ENCODE assay signal across 24 cellular contexts in genomic region chr11:8034604-8035224, GRCh38. TPM values are rescaled to one million over a fixed set of nuclear protein-coding genes. Genes with fewer than 3 reads are reported as not detected.
DNase-seq lines count a peak whose midpoint lies in the region; ATAC-seq and TF ChIP-seq lines count a peak whose summit lies in the region.
"Had no signal": no experiment of that assay in that cellular context is flagged by ENCODE, and none has a peak within 500 bp of the region (broad histone marks: within the 10 kb centered on the region; RNA-seq: fewer than 3 reads in every experiment).

No MANE protein-coding gene starts in this region.

- H3K27ac ChIP-seq in right cardiac atrium (ENCODE audit: low read length) (no peak overlapping the region), uterus (peak overlapping the region; percentile 53 to 74), OCI-LY7 (ENCODE audit: low read depth, low read length, poor library complexity, severe bottlenecking) (no peak overlapping the region)
- H3K27ac ChIP-seq in naive thymus-derived CD4-positive, alpha-beta T cell (ENCODE audit: low read depth, low read length), result no peak overlapping the region
- H3K27ac ChIP-seq: C4-2B, HL-60 had no signal

- TF ChIP-seq POLR2A in uterus (IDR thresholded peaks at IDR 0.05), result no peak

- TF ChIP-seq CTCF in osteocyte (IDR thresholded peaks at IDR 0.05) (no peak), uterus (IDR thresholded peaks at IDR 0.05) (no peak), OCI-LY7 (conservative IDR thresholded peaks at IDR 0.05; ENCODE audit: low read length) (no peak)

- 74% methylated on average over 5 of the region's 5 CpGs for WGBS in right cardiac atrium

- DNase-seq in cardiac septum (ENCODE audit: low spot score) (peak; percentile 59), right cardiac atrium (no peak), head of caudate nucleus (peak in 24 of 42 donors; percentile 19 to 81 (median 46)), osteocyte (ENCODE audit: extremely low spot score, unreplicated experiment) (peak; percentile 48), uterus (no peak), OCI-LY7 (ENCODE audit: low spot score) (no peak)
- no peak for DNase-seq in activated effector memory CD4-positive, alpha-beta T cell treated with anti-CD3 and anti-CD28 coated beads, Interleukin-2, amount 50 U/mL, for 16 hours
- no peak for DNase-seq in naive thymus-derived CD4-positive, alpha-beta T cell
- DNase-seq: Calu3; CD8-positive, alpha-beta memory T cell; DMS153; GOT3; HCEC 1CT; KBM-7; MM.1S; NCI-H1048; NCI-H1417 treated with DMSO at 0.1 percent for 48 hours; NCI-H187; NCI-H226; NCI-H524; NCI-H82 had no signal

- H3K27ac Mint-ChIP-seq in osteocyte (ENCODE audit: unreplicated experiment), result no peak overlapping the region
- no peak overlapping the region for H3K27ac Mint-ChIP-seq in naive thymus-derived CD4-positive, alpha-beta T cell

- no peaks in the 10 kb centered on the region for H3K9me2 ChIP-seq in OCI-LY7 (ENCODE audit: insufficient read depth, low read length)

- H3K4me1 ChIP-seq in right cardiac atrium (ENCODE audit: control insufficient read depth, insufficient read depth, low read length) (peaks cover 8% of the 10 kb centered on the region), uterus (no peaks in the 10 kb centered on the region), OCI-LY7 (ENCODE audit: insufficient read depth, low read length, poor library complexity, severe bottlenecking) (no peaks in the 10 kb centered on the region)
- no peaks in the 10 kb centered on the region for H3K4me1 ChIP-seq in naive thymus-derived CD4-positive, alpha-beta T cell (ENCODE audit: control insufficient read depth in 2 of 2, insufficient read depth in 2 of 2, low read length in 2 of 2)

- peaks cover 11% of the 10 kb centered on the region for H3K4me1 Mint-ChIP-seq in osteocyte (ENCODE audit: unreplicated experiment)
- peaks cover 0 to 8% (median 5%) of the 10 kb centered on the region in 7 donors for H3K4me1 Mint-ChIP-seq in naive thymus-derived CD4-positive, alpha-beta T cell

- no peaks in the 10 kb centered on the region for H3K36me3 ChIP-seq in uterus
- H3K36me3 ChIP-seq in naive thymus-derived CD4-positive, alpha-beta T cell (ENCODE audit: control insufficient read depth in 2 of 3, insufficient read depth in 3 of 3, low read length in 3 of 3), result no peaks in the 10 kb centered on the region
- no peaks in the 10 kb centered on the region for H3K36me3 ChIP-seq in OCI-LY7 (ENCODE audit: insufficient read depth, low read length)

- no peaks in the 10 kb centered on the region for H3K36me3 Mint-ChIP-seq in osteocyte (ENCODE audit: unreplicated experiment)
- H3K36me3 Mint-ChIP-seq in naive thymus-derived CD4-positive, alpha-beta T cell, result no peaks in the 10 kb centered on the region

- no peak for ATAC-seq in right cardiac atrium
- ATAC-seq in naive thymus-derived CD4-positive, alpha-beta T cell, result no peak

- CTCF ChIA-PET in naive thymus-derived CD4-positive, alpha-beta T cell (lab: Charles Lee), result interaction anchor here (3.2 kb wide), 1 partner anchor 65 kb away, joined by 36 read pairs; no protein-coding TSS in a partner anchor
- CTCF ChIA-PET in OCI-LY7 (lab: Charles Lee; ENCODE audit: unreplicated experiment), result interaction anchor here (0.6 to 1.1 kb wide), 2 partner anchors 16 to 64 kb away, joined by 4 to 18 read pairs; no protein-coding TSS in a partner anchor

- H2AFZ ChIP-seq in OCI-LY7 (ENCODE audit: low read length), result no peak overlapping the region

- POLR2A ChIA-PET in naive thymus-derived CD4-positive, alpha-beta T cell (lab: Charles Lee), result no interaction called here
- POLR2A ChIA-PET in OCI-LY7 (lab: Charles Lee), result no interaction called here

- H3K4me3 Mint-ChIP-seq in osteocyte (ENCODE audit: unreplicated experiment), result no peak overlapping the region
- no peak overlapping the region for H3K4me3 Mint-ChIP-seq in naive thymus-derived CD4-positive, alpha-beta T cell
- H3K4me3 Mint-ChIP-seq: CD8-positive, alpha-beta memory T cell had no signal

- no peaks in the 10 kb centered on the region for H3K9me3 Mint-ChIP-seq in osteocyte (ENCODE audit: unreplicated experiment)
- peaks cover 0 to 1% (median 0%) of the 10 kb centered on the region in 11 donors for H3K9me3 Mint-ChIP-seq in naive thymus-derived CD4-positive, alpha-beta T cell
- H3K9me3 Mint-ChIP-seq: CD8-positive, alpha-beta memory T cell had no signal

- H3K9me3 ChIP-seq in right cardiac atrium (ENCODE audit: control insufficient read depth, low read length), result no peaks in the 10 kb centered on the region
- H3K9me3 ChIP-seq in uterus, result no peaks in the 10 kb centered on the region
- no peaks in the 10 kb centered on the region for H3K9me3 ChIP-seq in naive thymus-derived CD4-positive, alpha-beta T cell (ENCODE audit: control insufficient read depth in 2 of 3, low read length in 3 of 3)
- no peaks in the 10 kb centered on the region for H3K9me3 ChIP-seq in OCI-LY7 (ENCODE audit: low read length)

- BruUV-seq in OCI-LY7 (replicated peaks; lab: Mats Ljungman, UMichigan), result no TSS peak

- no peaks in the 10 kb centered on the region for H4K20me1 ChIP-seq in OCI-LY7 (ENCODE audit: insufficient read depth, low read length)

- intact Hi-C loops in cardiac septum (cut with DNase I), result no loop called here
- intact Hi-C loops in right cardiac atrium (cut with DNase I), result loop anchor here in 3 of 4 donors (5.0 kb wide), 3 partner anchors 33 to 58 kb away; no protein-coding TSS in a partner anchor
- intact Hi-C loops in head of caudate nucleus (cut with DNase I), result loop anchor here (5.0 kb wide), 1 partner anchor 58 kb away; no protein-coding TSS in a partner anchor
- intact Hi-C loops in uterus (cut with DNase I; ENCODE audit: low total_unique reads), result loop anchor here (5.0 kb wide), 1 partner anchor 63 kb away; no protein-coding TSS in a partner anchor
- intact Hi-C loops in naive thymus-derived CD4-positive, alpha-beta T cell (cut with micrococcal nuclease), result no loop called here
- intact Hi-C loops in OCI-LY7 (cut with micrococcal nuclease; ENCODE audit: unreplicated experiment), result loop anchor here (5.0 kb wide), 1 partner anchor 38 kb away; no protein-coding TSS in a partner anchor

- no peaks in the 10 kb centered on the region for H3K79me2 ChIP-seq in OCI-LY7 (ENCODE audit: insufficient read depth, low read depth, low read length)

- H3K27me3 ChIP-seq in right cardiac atrium (ENCODE audit: control insufficient read depth, insufficient read depth) (no peaks in the 10 kb centered on the region), uterus (no peaks in the 10 kb centered on the region)
- H3K27me3 ChIP-seq in naive thymus-derived CD4-positive, alpha-beta T cell (ENCODE audit: control insufficient read depth in 2 of 2, insufficient read depth in 2 of 2, low read length in 2 of 2), result peaks cover 0 to 5% of the 10 kb centered on the region in 2 donors

- no peak overlapping the region for H3K4me3 ChIP-seq in right cardiac atrium (ENCODE audit: low read length)
- no peak overlapping the region for H3K4me3 ChIP-seq in uterus
- H3K4me3 ChIP-seq in naive thymus-derived CD4-positive, alpha-beta T cell (ENCODE audit: low read length), result no peak overlapping the region
- H3K4me3 ChIP-seq in OCI-LY7 (ENCODE audit: low read depth, low read length, poor library complexity, severe bottlenecking), result no peak overlapping the region

- peaks cover 32% of the 10 kb centered on the region for H3K27me3 Mint-ChIP-seq in osteocyte (ENCODE audit: unreplicated experiment)
- H3K27me3 Mint-ChIP-seq in naive thymus-derived CD4-positive, alpha-beta T cell, result peaks cover 5 to 38% (median 31%) of the 10 kb centered on the region in 5 donors

- H3K4me2 ChIP-seq in OCI-LY7 (ENCODE audit: low read length), result no peak overlapping the region

RNA-seq across cellular contexts. Expression of gene TUB, which starts 46.3 kb away (rescaled TPM):
- total RNA-seq in cardiac septum (12.2 TPM), right cardiac atrium (10 to 100 TPM; 24.8 to 31.2 (median 28.0) TPM), osteocyte (7.8 and 8.7 TPM in 2 replicates), uterus (10 to 100 TPM; 12.6 to 57.4 (median 37.8) TPM), OCI-LY7 (2022) (not detected in 2 replicates)
- polyA plus RNA-seq in right cardiac atrium, result 10.0 TPM
- under 1 TPM in 3 of 5 experiments, not detected in 2; 0.05 to 0.07 (median 0.05) TPM for total RNA-seq in naive thymus-derived CD4-positive, alpha-beta T cell
- under 1 TPM in 1 of 2 donors, not detected in 1; 0.12 TPM for polyA plus RNA-seq in naive thymus-derived CD4-positive, alpha-beta T cell
- total RNA-seq in OCI-LY7 (2014; rRNA removed; shearing (Covaris generic)), result not detected in 2 replicates
- total RNA-seq: HT-29 had no signal
- polyA plus RNA-seq: CD8-positive, alpha-beta memory T cell had no signal

RNA-seq across cellular contexts. Expression of gene EIF3F, which starts 47.6 kb away (rescaled TPM):
- total RNA-seq in cardiac septum (123 TPM), right cardiac atrium (100 to 1,000 TPM; 152 to 175 (median 159) TPM), osteocyte (327 and 333 TPM in 2 replicates), uterus (100 to 1,000 TPM in 3 of 4 donors, 10 to 100 TPM in 1; 97.9 to 261 (median 213) TPM), OCI-LY7 (2022) (367 and 403 TPM in 2 replicates)
- polyA plus RNA-seq in right cardiac atrium, result 179 TPM
- 100 to 1,000 TPM; 222 to 405 (median 353) TPM for total RNA-seq in naive thymus-derived CD4-positive, alpha-beta T cell
- polyA plus RNA-seq in naive thymus-derived CD4-positive, alpha-beta T cell, result 100 to 1,000 TPM; 509 to 555 TPM
- 239 and 376 TPM in 2 replicates for total RNA-seq in OCI-LY7 (2014; rRNA removed; shearing (Covaris generic))

Comparison
In these comparisons a context has a peak if more than half of its experiments do, and no peak if none do; other contexts are left out.
1. DNase-seq: peak in cardiac septum (single experiment), head of caudate nucleus (24 of 42) and osteocyte (single experiment); none in right cardiac atrium (0 of 3), uterus (0 of 2), activated effector memory CD4-positive, alpha-beta T cell treated with anti-CD3 and anti-CD28 coated beads, Interleukin-2, amount 50 U/mL, for 16 hours (single experiment), naive thymus-derived CD4-positive, alpha-beta T cell (0 of 9) and OCI-LY7 (single experiment).
2. intact Hi-C loops: an anchor here in right cardiac atrium (5.0 kb wide), head of caudate nucleus (5.0 kb wide), uterus (5.0 kb wide) and OCI-LY7 (5.0 kb wide); none called in cardiac septum and naive thymus-derived CD4-positive, alpha-beta T cell.
3. H3K27ac ChIP-seq: peak in uterus (2 of 2); none in right cardiac atrium (single experiment), naive thymus-derived CD4-positive, alpha-beta T cell (single experiment) and OCI-LY7 (single experiment).